ENCODE assay signal across 13 cellular contexts in the genomic region with DNA sequence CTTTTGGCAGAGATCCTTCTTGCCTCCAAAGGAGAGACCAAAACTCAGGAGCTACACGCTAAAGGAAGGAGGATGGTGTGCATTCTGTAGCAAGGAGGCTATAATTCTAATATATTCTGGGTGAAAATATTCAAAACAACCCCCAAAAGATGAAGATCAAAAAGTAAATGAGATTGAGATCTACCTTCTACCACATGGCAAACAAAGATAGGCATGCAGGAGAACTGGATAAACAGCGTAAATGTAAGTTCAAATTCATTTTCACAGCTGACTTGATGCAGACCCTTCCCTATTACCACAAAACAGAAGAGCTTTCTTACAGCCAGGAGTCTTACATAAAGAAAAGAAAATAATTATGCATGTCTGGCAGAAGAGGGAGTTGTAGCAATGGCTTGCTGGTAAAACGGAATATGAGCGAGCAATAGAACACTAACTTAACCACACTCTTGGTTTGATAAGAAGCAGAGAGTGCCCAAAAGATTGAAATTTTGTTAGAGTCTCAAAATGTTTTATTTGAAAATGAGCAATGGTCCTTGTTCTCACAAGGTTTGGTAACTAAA.
DNase-seq lines count a peak whose midpoint lies in the region; ATAC-seq and TF ChIP-seq lines count a peak whose summit lies in the region.
"Had no signal": no experiment of that assay in that cellular context is flagged by ENCODE, and none has a peak within 500 bp of the region (broad histone marks: within the 10 kb centered on the region; RNA-seq: fewer than 3 reads in every experiment).

No MANE protein-coding gene starts in this region.

- DNase-seq in NCI-H1105 treated with DMSO at 0.1 percent for 48 hours (lab: John Stamatoyannopoulos, UW) (peak; percentile 46), NCI-H1105 (lab: John Stamatoyannopoulos, UW) (no peak), adipocyte (ENCODE audit: low read depth) (peak; percentile 22), foreskin keratinocyte (no peak), thoracic aorta (ENCODE audit: low spot score) (no peak), MM.1S (no peak)
- DNase-seq: activated CD4-positive, alpha-beta T cell treated with anti-CD3 and anti-CD28 coated beads for 48 hours; anterior cingulate cortex; endodermal cell; heart left ventricle; T-helper 1 cell had no signal

- no peaks in the 10 kb centered on the region for H3K9me2 ChIP-seq in MM.1S (replicated peaks; ENCODE audit: insufficient read depth, low read length)

- no peak overlapping the region for H2AFZ ChIP-seq in MM.1S (ENCODE audit: low read length)

- H3K4me1 ChIP-seq in adipocyte (ENCODE audit: control insufficient read depth, insufficient read depth, low read length) (peaks cover 20% of the 10 kb centered on the region), foreskin keratinocyte (no peaks in the 10 kb centered on the region), thoracic aorta (ENCODE audit: control insufficient read depth in 1 of 2, low read depth in 2 of 2) (peaks cover 12 to 54% of the 10 kb centered on the region in 2 donors), MM.1S (ENCODE audit: low read length) (peaks cover 8% of the 10 kb centered on the region; the same call in 1 of the 2 replicates)

- no peaks in the 10 kb centered on the region for H3K36me3 ChIP-seq in adipocyte (ENCODE audit: control insufficient read depth, insufficient read depth, low read length, severe bottlenecking)
- no peaks in the 10 kb centered on the region for H3K36me3 ChIP-seq in thoracic aorta
- H3K36me3 ChIP-seq in MM.1S (replicated peaks; ENCODE audit: insufficient read depth, low read length): no peaks in the 10 kb centered on the region
- H3K36me3 ChIP-seq: heart left ventricle had no signal

- H3K79me2 ChIP-seq in MM.1S (ENCODE audit: low read length): no peaks in the 10 kb centered on the region

- H3K9me3 ChIP-seq in adipocyte (ENCODE audit: control insufficient read depth, low read length) (no peaks in the 10 kb centered on the region), thoracic aorta (no peaks in the 10 kb centered on the region), MM.1S (replicated peaks; ENCODE audit: insufficient read depth, low read length) (no peaks in the 10 kb centered on the region)
- H3K9me3 ChIP-seq: heart left ventricle had no signal

- ATAC-seq in foreskin keratinocyte (no peak), thoracic aorta (ENCODE audit: insufficient number of reproducible peaks, low FRiP score, low read depth) (no peak), HG03342 (IDR thresholded peaks at IDR 0.05; ENCODE audit: unreplicated experiment) (no peak), GM21526 (IDR thresholded peaks at IDR 0.05; ENCODE audit: low FRiP score, unreplicated experiment) (no peak)
- ATAC-seq: heart left ventricle had no signal

- no peaks in the 10 kb centered on the region for H3F3A ChIP-seq in MM.1S (ENCODE audit: insufficient read depth, low read length)

- H3K9ac ChIP-seq in adipocyte (ENCODE audit: low read length) (no peak overlapping the region), MM.1S (ENCODE audit: low read length) (no peak overlapping the region)

- H3K27ac ChIP-seq in foreskin keratinocyte (no peak overlapping the region), thoracic aorta (peak overlapping the region; percentile 55 to 64), MM.1S (ENCODE audit: low read length) (no peak overlapping the region)

- TF ChIP-seq CTCF in foreskin keratinocyte (conservative IDR thresholded peaks at IDR 0.05): peak; percentile 39
- TF ChIP-seq CTCF in thoracic aorta (IDR thresholded peaks at IDR 0.05): peak; percentile 36
- TF ChIP-seq CTCF in MM.1S (IDR thresholded peaks at IDR 0.05; ENCODE audit: low read length): no peak

- no peak overlapping the region for H3K4me2 ChIP-seq in MM.1S (ENCODE audit: low read depth, low read length)

- peaks cover 3% of the 10 kb centered on the region for H3K27me3 ChIP-seq in adipocyte (replicated peaks; ENCODE audit: control insufficient read depth, insufficient read depth, low read length)
- peaks cover 3% of the 10 kb centered on the region for H3K27me3 ChIP-seq in foreskin keratinocyte
- H3K27me3 ChIP-seq in thoracic aorta (replicated peaks; ENCODE audit: insufficient read depth): no peaks in the 10 kb centered on the region
- H3K27me3 ChIP-seq in MM.1S (replicated peaks; ENCODE audit: insufficient read depth, low read length): no peaks in the 10 kb centered on the region
- H3K27me3 ChIP-seq: heart left ventricle had no signal

- no peaks in the 10 kb centered on the region for H4K20me1 ChIP-seq in MM.1S (ENCODE audit: insufficient read depth, low read length)

- no peak overlapping the region for H3K4me3 ChIP-seq in adipocyte (ENCODE audit: low read length)
- H3K4me3 ChIP-seq in thoracic aorta: no peak overlapping the region
- H3K4me3 ChIP-seq in MM.1S (ENCODE audit: low read length): no peak overlapping the region
- H3K4me3 ChIP-seq: heart left ventricle had no signal

Comparison
In these comparisons a context has a peak if more than half of its experiments do, and no peak if none do; other contexts are left out.
1. DNase-seq: peak in NCI-H1105 treated with DMSO at 0.1 percent for 48 hours (single experiment) and adipocyte (single experiment); none in NCI-H1105 (single experiment), foreskin keratinocyte (0 of 2), thoracic aorta (single experiment) and MM.1S (single experiment).
2. H3K27ac ChIP-seq: peak in thoracic aorta (2 of 2); none in foreskin keratinocyte (single experiment) and MM.1S (single experiment).